1 cellular context compared by ENCODE assay signal in the genomic region with DNA sequence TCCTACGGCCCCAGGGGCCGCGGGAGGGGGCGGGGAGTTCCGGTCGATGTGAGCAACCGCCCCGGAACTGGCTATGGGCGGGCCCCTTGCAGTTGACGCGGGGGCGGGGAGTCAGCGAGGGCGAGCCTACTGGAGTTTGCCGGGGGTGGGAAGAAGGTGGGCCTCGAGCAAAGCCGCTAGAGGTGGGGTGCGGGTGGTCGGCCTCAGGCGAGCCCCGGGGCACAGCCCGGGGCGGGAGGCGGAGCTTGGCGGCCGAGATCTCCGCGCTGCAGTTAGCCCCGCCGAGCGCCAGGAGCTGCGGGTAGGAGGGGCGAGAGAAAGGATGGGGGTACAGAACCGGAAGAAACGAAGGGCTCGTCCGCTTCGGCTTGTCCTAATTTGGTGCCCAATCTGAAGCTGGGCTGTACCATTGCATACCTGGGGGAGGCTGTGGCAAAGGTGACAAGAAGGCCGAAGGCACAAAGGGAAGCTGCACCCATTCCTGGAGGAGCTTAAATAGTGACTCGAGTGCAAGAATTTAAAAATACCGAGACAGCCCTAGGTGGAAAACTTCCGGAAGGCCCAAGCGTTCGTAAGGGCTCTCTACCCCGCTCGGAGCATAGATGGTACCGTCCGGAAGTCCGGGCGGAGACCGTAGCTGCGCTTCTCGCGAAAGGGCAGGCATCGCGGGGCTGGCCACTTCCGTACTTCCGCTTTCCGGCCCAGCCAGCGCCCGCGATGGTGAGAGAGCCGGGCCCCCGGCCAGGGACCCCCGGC.
TF ChIP-seq lines count a peak whose summit lies in the region.

Gene ARPC4, plus strand, starts transcription at position 678 of the 756 bp plus-strand sequence. Its CDS starts 40 bp downstream, at position 718.
A gene with protein sequence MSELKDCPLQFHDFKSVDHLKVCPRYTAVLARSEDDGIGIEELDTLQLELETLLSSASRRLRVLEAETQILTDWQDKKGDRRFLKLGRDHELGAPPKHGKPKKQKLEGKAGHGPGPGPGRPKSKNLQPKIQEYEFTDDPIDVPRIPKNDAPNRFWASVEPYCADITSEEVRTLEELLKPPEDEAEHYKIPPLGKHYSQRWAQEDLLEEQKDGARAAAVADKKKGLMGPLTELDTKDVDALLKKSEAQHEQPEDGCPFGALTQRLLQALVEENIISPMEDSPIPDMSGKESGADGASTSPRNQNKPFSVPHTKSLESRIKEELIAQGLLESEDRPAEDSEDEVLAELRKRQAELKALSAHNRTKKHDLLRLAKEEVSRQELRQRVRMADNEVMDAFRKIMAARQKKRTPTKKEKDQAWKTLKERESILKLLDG (minus strand): TSS at position 69 of the 756 bp plus-strand sequence. CDS start 1,007 bp downstream, outside the sequence.

TF ChIP-seq in WTC11, 78 proteins besides CTCF, POLR2A, EP300 and RAD21 (continued from another document):
- TF ChIP-seq, protein P1, sequence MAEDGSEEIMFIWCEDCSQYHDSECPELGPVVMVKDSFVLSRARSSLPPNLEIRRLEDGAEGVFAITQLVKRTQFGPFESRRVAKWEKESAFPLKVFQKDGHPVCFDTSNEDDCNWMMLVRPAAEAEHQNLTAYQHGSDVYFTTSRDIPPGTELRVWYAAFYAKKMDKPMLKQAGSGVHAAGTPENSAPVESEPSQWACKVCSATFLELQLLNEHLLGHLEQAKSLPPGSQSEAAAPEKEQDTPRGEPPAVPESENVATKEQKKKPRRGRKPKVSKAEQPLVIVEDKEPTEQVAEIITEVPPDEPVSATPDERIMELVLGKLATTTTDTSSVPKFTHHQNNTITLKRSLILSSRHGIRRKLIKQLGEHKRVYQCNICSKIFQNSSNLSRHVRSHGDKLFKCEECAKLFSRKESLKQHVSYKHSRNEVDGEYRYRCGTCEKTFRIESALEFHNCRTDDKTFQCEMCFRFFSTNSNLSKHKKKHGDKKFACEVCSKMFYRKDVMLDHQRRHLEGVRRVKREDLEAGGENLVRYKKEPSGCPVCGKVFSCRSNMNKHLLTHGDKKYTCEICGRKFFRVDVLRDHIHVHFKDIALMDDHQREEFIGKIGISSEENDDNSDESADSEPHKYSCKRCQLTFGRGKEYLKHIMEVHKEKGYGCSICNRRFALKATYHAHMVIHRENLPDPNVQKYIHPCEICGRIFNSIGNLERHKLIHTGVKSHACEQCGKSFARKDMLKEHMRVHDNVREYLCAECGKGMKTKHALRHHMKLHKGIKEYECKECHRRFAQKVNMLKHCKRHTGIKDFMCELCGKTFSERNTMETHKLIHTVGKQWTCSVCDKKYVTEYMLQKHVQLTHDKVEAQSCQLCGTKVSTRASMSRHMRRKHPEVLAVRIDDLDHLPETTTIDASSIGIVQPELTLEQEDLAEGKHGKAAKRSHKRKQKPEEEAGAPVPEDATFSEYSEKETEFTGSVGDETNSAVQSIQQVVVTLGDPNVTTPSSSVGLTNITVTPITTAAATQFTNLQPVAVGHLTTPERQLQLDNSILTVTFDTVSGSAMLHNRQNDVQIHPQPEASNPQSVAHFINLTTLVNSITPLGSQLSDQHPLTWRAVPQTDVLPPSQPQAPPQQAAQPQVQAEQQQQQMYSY (CRISPR knock-in tag; IDR thresholded peaks at IDR 0.05): no peak
- TF ChIP-seq FOXP4 (CRISPR knock-in tag; IDR thresholded peaks at IDR 0.05) (0 out of 2 replicates have a peak, but pooled peaks have one; percentile 57), EMX1 (CRISPR knock-in tag; IDR thresholded peaks at IDR 0.05) (no peak), ERG (CRISPR knock-in tag; IDR thresholded peaks at IDR 0.05) (no peak), ETV6 (CRISPR knock-in tag; IDR thresholded peaks at IDR 0.05) (peak; percentile 53; the same call in 1 of the 2 replicates), ZNF232 (CRISPR knock-in tag; IDR thresholded peaks at IDR 0.05) (peak; percentile 60; the same call in 1 of the 2 replicates), MYBL2 (CRISPR knock-in tag; IDR thresholded peaks at IDR 0.05) (peak; percentile 59; the same call in 1 of the 2 replicates), ZNF121 (CRISPR knock-in tag; IDR thresholded peaks at IDR 0.05) (no peak), FOXK1 (CRISPR knock-in tag; IDR thresholded peaks at IDR 0.05) (peak; percentile 20), AR (CRISPR knock-in tag; IDR thresholded peaks at IDR 0.05) (no peak), OVOL2 (CRISPR knock-in tag; IDR thresholded peaks at IDR 0.05; ENCODE audit: borderline replicate concordance) (no peak), ESRRA (CRISPR knock-in tag; IDR thresholded peaks at IDR 0.05; ENCODE audit: borderline replicate concordance) (no peak), ZNF416 (CRISPR knock-in tag; IDR thresholded peaks at IDR 0.05) (no peak), IRF1 (CRISPR knock-in tag; IDR thresholded peaks at IDR 0.05) (no peak), SOX15 (CRISPR knock-in tag; IDR thresholded peaks at IDR 0.05) (no peak), ZNF423 (CRISPR knock-in tag; IDR thresholded peaks at IDR 0.05) (peak; percentile 81; the same call in 1 of the 2 replicates), SP1 (CRISPR knock-in tag; conservative IDR thresholded peaks at IDR 0.05) (peak; percentile 71), CBFB (CRISPR knock-in tag; IDR thresholded peaks at IDR 0.05; ENCODE audit: low read depth) (no peak)
- TF ChIP-seq, protein P2, sequence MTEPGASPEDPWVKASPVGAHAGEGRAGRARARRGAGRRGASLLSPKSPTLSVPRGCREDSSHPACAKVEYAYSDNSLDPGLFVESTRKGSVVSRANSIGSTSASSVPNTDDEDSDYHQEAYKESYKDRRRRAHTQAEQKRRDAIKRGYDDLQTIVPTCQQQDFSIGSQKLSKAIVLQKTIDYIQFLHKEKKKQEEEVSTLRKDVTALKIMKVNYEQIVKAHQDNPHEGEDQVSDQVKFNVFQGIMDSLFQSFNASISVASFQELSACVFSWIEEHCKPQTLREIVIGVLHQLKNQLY (CRISPR knock-in tag; IDR thresholded peaks at IDR 0.05): no peak
- TF ChIP-seq, protein P3, sequence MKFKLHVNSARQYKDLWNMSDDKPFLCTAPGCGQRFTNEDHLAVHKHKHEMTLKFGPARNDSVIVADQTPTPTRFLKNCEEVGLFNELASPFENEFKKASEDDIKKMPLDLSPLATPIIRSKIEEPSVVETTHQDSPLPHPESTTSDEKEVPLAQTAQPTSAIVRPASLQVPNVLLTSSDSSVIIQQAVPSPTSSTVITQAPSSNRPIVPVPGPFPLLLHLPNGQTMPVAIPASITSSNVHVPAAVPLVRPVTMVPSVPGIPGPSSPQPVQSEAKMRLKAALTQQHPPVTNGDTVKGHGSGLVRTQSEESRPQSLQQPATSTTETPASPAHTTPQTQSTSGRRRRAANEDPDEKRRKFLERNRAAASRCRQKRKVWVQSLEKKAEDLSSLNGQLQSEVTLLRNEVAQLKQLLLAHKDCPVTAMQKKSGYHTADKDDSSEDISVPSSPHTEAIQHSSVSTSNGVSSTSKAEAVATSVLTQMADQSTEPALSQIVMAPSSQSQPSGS (CRISPR knock-in tag; IDR thresholded peaks at IDR 0.05; ENCODE audit: borderline replicate concordance, low read depth): no peak
- TF ChIP-seq, protein P4, sequence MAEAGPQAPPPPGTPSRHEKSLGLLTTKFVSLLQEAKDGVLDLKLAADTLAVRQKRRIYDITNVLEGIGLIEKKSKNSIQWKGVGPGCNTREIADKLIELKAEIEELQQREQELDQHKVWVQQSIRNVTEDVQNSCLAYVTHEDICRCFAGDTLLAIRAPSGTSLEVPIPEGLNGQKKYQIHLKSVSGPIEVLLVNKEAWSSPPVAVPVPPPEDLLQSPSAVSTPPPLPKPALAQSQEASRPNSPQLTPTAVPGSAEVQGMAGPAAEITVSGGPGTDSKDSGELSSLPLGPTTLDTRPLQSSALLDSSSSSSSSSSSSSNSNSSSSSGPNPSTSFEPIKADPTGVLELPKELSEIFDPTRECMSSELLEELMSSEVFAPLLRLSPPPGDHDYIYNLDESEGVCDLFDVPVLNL (CRISPR knock-in tag; IDR thresholded peaks at IDR 0.05; ENCODE audit: borderline replicate concordance, low read depth): no peak
